ENCODE assay signal across 26 cellular contexts in genomic region chr4:99207069-99207743, GRCh38. TPM values are rescaled to one million over a fixed set of nuclear protein-coding genes. Genes with fewer than 3 reads are reported as not detected.
"Had no signal": no experiment of that assay in that cellular context is flagged by ENCODE, and none has a peak within 500 bp of the region (broad histone marks: within the 10 kb centered on the region; RNA-seq: fewer than 3 reads in every experiment).

No MANE protein-coding gene starts in this region.

- H3K9me3 Mint-ChIP-seq: endodermal cell, natural killer cell, neural progenitor cell had no signal

- H3K4me1 Mint-ChIP-seq: natural killer cell had no signal

- H3K27me3 Mint-ChIP-seq: memory B cell had no signal

- H3K9me3 ChIP-seq: left lung, lower lobe of right lung, ovary, right atrium auricular region, thyroid gland, upper lobe of left lung, vagina had no signal

- H3K36me3 ChIP-seq: left lung, lower lobe of right lung, neural progenitor cell, ovary, right atrium auricular region, thyroid gland, upper lobe of left lung, vagina had no signal

- H3K36me3 Mint-ChIP-seq: memory B cell, natural killer cell, neural progenitor cell had no signal

- H3K9ac ChIP-seq: neural progenitor cell had no signal

- H3K27ac Mint-ChIP-seq: endodermal cell, memory B cell, natural killer cell, neural progenitor cell had no signal

- H3K4me1 ChIP-seq: foreskin keratinocyte, neural progenitor cell, thyroid gland had no signal

- H3K27me3 ChIP-seq: foreskin keratinocyte, left lung, neural progenitor cell, ovary, right atrium auricular region, thyroid gland, upper lobe of left lung, vagina had no signal

- ATAC-seq: foreskin keratinocyte, left lung, lower lobe of right lung, natural killer cell had no signal

- H3K4me2 ChIP-seq: neural progenitor cell, smooth muscle cell had no signal

- H3K4me3 Mint-ChIP-seq: endodermal cell, memory B cell, mesothelial cell of epicardium, natural killer cell, neural progenitor cell had no signal

- FAIRE-seq: endothelial cell of umbilical vein had no signal

- H3K4me3 ChIP-seq: coronary artery, left lung, lower lobe of right lung, neural progenitor cell, ovary, right atrium auricular region, smooth muscle cell, thyroid gland, upper lobe of left lung, vagina had no signal

- H3K27ac ChIP-seq: foreskin keratinocyte, lower lobe of right lung, neural progenitor cell, thyroid gland had no signal

- H2AFZ ChIP-seq: neural progenitor cell had no signal

- DNase-seq: effector CD4-positive, alpha-beta T cell; endodermal cell; erythroblast; foreskin keratinocyte; hippocampal formation; islet precursor cell; left lung; lower lobe of right lung; natural killer cell; nucleus accumbens; ovary; stimulated activated CD4-positive, alpha-beta T cell treated with anti-CD3 and anti-CD28 coated beads, Interleukin-2, amount 100 ng/mL, for 48 hours; stimulated activated naive CD4-positive, alpha-beta T cell treated with Interleukin-2 at 50 U/mL for 16 hours; thyroid gland; upper lobe of left lung had no signal

RNA-seq across cellular contexts. Expression of gene ADH6, which starts 11.8 kb away (rescaled TPM):
- total RNA-seq: dermis microvascular lymphatic vessel endothelial cell, endodermal cell, endothelial cell of umbilical vein, foreskin keratinocyte, left lung, mesothelial cell of epicardium, myocyte, natural killer cell, posterior vena cava, smooth muscle cell, vagina had no signal
- polyA plus RNA-seq: endothelial cell of umbilical vein, foreskin keratinocyte had no signal
